9 cellular contexts compared by ENCODE assay signal in the genomic region with DNA sequence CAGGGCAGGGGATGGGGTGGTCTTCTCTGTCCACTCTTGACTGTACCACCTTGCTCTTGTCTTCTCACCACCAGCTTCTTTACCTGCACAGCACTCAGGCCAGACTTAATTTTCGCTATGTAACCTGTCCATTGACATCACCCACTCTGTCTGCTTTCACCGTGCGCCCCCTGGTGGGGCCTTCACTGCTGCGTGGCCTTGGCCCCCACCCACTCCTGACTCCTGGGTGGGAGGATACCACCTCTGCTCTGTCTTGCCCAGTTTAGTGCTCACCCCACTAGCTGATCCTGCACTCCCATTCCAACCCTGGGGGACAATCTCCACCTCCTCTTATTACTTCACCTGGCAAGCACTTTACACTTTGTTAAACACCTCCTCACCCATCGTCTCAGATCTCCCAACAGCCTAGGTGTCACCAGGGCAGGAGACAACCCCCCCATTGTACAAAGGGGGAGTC. TPM values are rescaled to one million over a fixed set of nuclear protein-coding genes. Genes with fewer than 3 reads are reported as not detected.
DNase-seq lines count a peak whose midpoint lies in the region; ATAC-seq, FAIRE-seq and TF ChIP-seq lines count a peak whose summit lies in the region.
"Had no signal": no experiment of that assay in that cellular context is flagged by ENCODE, and none has a peak within 500 bp of the region (broad histone marks: within the 10 kb centered on the region; RNA-seq: fewer than 3 reads in every experiment).

No MANE protein-coding gene starts in this region.

- H3K27ac ChIP-seq in CD8-positive, alpha-beta memory T cell (ENCODE audit: low read depth, low read length): no peak overlapping the region
- H3K27ac ChIP-seq in astrocyte (ENCODE audit: low read depth, low read length): no peak overlapping the region

- POLR2A ChIA-PET in CD8-positive, alpha-beta memory T cell (lab: Charles Lee): no interaction called here

- ATAC-seq in HG03108 (IDR thresholded peaks at IDR 0.05; ENCODE audit: unreplicated experiment): no peak
- no peak for ATAC-seq in GM21515 (IDR thresholded peaks at IDR 0.05; ENCODE audit: unreplicated experiment)

- DNase-seq in CD8-positive, alpha-beta memory T cell: peak; percentile 59 to 83 (median 71)
- DNase-seq in Jurkat, Clone E6-1 (ENCODE audit: low read depth, low spot score): peak; percentile 44
- peak; percentile 79 for DNase-seq in T-helper 9 cell
- no peak for DNase-seq in astrocyte (ENCODE audit: low read depth)
- DNase-seq in immature natural killer cell: peak; percentile 68 to 74 (median 69)
- DNase-seq in stimulated activated CD4-positive, alpha-beta T cell treated with anti-CD3 and anti-CD28 coated beads, Interleukin-2, amount 100 ng/mL, for 24 hours: peak; percentile 86

- peak; percentile 84 for TF ChIP-seq CTCF in astrocyte (IDR thresholded peaks at IDR 0.05; ENCODE audit: insufficient read depth, low read depth, low read length)

- peaks cover 39 to 59% of the 10 kb centered on the region in 2 donors for H3K27me3 Mint-ChIP-seq in CD8-positive, alpha-beta memory T cell
- peaks cover 69% of the 10 kb centered on the region for H3K27me3 Mint-ChIP-seq in astrocyte (ENCODE audit: low read depth, unreplicated experiment)
- H3K27me3 Mint-ChIP-seq in immature natural killer cell (ENCODE audit: low read depth in 3 of 3): peaks cover 5 to 26% (median 11%) of the 10 kb centered on the region in 3 donors

- peaks cover 10 to 32% (median 14%) of the 10 kb centered on the region in 3 donors for H3K4me1 Mint-ChIP-seq in CD8-positive, alpha-beta memory T cell
- peaks cover 3% of the 10 kb centered on the region for H3K4me1 Mint-ChIP-seq in astrocyte (ENCODE audit: low read depth, unreplicated experiment)
- H3K4me1 Mint-ChIP-seq in immature natural killer cell: peaks cover 11 to 12% of the 10 kb centered on the region in 2 donors

- no peaks in the 10 kb centered on the region for H3K36me3 ChIP-seq in CD8-positive, alpha-beta memory T cell (ENCODE audit: insufficient read depth, low read length)
- H3K36me3 ChIP-seq in astrocyte (ENCODE audit: insufficient read depth, low read length): no peaks in the 10 kb centered on the region

- peak overlapping the region in 1 of 7 donors; percentile 53 for H3K4me3 Mint-ChIP-seq in CD8-positive, alpha-beta memory T cell
- no peak overlapping the region for H3K4me3 Mint-ChIP-seq in astrocyte (ENCODE audit: unreplicated experiment)
- peak overlapping the region in 1 of 5 donors; percentile 41 for H3K4me3 Mint-ChIP-seq in immature natural killer cell
- H3K4me3 Mint-ChIP-seq: stimulated activated naive CD8-positive, alpha-beta T cell treated with anti-CD3 and anti-CD28 coated beads, Interleukin-15, Interleukin-2, amounts not matched to agents 100 ng/mL and 50 ng/mL, for 24 hours had no signal

- peaks cover 10% of the 10 kb centered on the region for H4K20me1 ChIP-seq in astrocyte (ENCODE audit: insufficient read depth, low read length)

- peak overlapping the region in 1 of 8 donors; percentile 48 for H3K27ac Mint-ChIP-seq in CD8-positive, alpha-beta memory T cell
- peak overlapping the region; percentile 24 for H3K27ac Mint-ChIP-seq in astrocyte (ENCODE audit: unreplicated experiment)
- peak overlapping the region in 1 of 6 donors; percentile 4 for H3K27ac Mint-ChIP-seq in immature natural killer cell
- H3K27ac Mint-ChIP-seq: stimulated activated naive CD8-positive, alpha-beta T cell treated with anti-CD3 and anti-CD28 coated beads, Interleukin-15, Interleukin-2, amounts not matched to agents 100 ng/mL and 50 ng/mL, for 24 hours had no signal

- H3K9ac ChIP-seq in astrocyte (ENCODE audit: low read length): no peak overlapping the region

- no peaks in the 10 kb centered on the region for H3K4me1 ChIP-seq in CD8-positive, alpha-beta memory T cell (ENCODE audit: insufficient read depth, low read length)
- H3K4me1 ChIP-seq in astrocyte (ENCODE audit: insufficient read depth, low read length): peaks cover 7% of the 10 kb centered on the region

- no peaks in the 10 kb centered on the region for H3K36me3 Mint-ChIP-seq in CD8-positive, alpha-beta memory T cell
- H3K36me3 Mint-ChIP-seq in astrocyte (ENCODE audit: low read depth, unreplicated experiment) (no peaks in the 10 kb centered on the region), immature natural killer cell (no peaks in the 10 kb centered on the region)

- CTCF ChIA-PET in CD8-positive, alpha-beta memory T cell (lab: Charles Lee): interaction anchor here (0.6 to 3.6 kb wide), 23 partner anchors 9 to 407 kb away, joined by 3 to 18 read pairs (median 4); partner anchors contain the start of genes MYL3, NBEAL2 and PTH1R

- no peak overlapping the region for H2AFZ ChIP-seq in astrocyte (ENCODE audit: low read depth, low read length)

- H3K27me3 ChIP-seq in CD8-positive, alpha-beta memory T cell (ENCODE audit: insufficient read depth, low read length, poor library complexity, severe bottlenecking): peaks cover 20% of the 10 kb centered on the region
- peaks cover 9% of the 10 kb centered on the region for H3K27me3 ChIP-seq in astrocyte (ENCODE audit: insufficient read depth, low read length)

- H3K79me2 ChIP-seq in astrocyte (ENCODE audit: insufficient read depth, low read length): no peaks in the 10 kb centered on the region

- H3K9me3 Mint-ChIP-seq in CD8-positive, alpha-beta memory T cell: no peaks in the 10 kb centered on the region
- peaks cover 3% of the 10 kb centered on the region for H3K9me3 Mint-ChIP-seq in astrocyte (ENCODE audit: unreplicated experiment)
- no peaks in the 10 kb centered on the region for H3K9me3 Mint-ChIP-seq in immature natural killer cell
- H3K9me3 Mint-ChIP-seq: stimulated activated naive CD8-positive, alpha-beta T cell treated with anti-CD3 and anti-CD28 coated beads, Interleukin-15, Interleukin-2, amounts not matched to agents 100 ng/mL and 50 ng/mL, for 24 hours had no signal

- H3K4me2 ChIP-seq in astrocyte (ENCODE audit: low read length): no peak overlapping the region

- H3K4me3 ChIP-seq in CD8-positive, alpha-beta memory T cell (ENCODE audit: low read length): no peak overlapping the region
- H3K4me3 ChIP-seq in Jurkat, Clone E6-1 (ENCODE audit: low read length): no peak overlapping the region
- no peak overlapping the region for H3K4me3 ChIP-seq in astrocyte (ENCODE audit: insufficient read depth, low read depth, low read length)

- FAIRE-seq in astrocyte (lab: Jason Lieb, UNC): no peak

- no peaks in the 10 kb centered on the region for H3K9me3 ChIP-seq in CD8-positive, alpha-beta memory T cell (ENCODE audit: low read length)
- H3K9me3 ChIP-seq in astrocyte (ENCODE audit: insufficient read depth, low read depth, low read length): no peaks in the 10 kb centered on the region

RNA-seq across cellular contexts. Expression of gene PTH1R, which starts 17.7 kb away (rescaled TPM):
- total RNA-seq in CD8-positive, alpha-beta memory T cell: not detected
- polyA plus RNA-seq in CD8-positive, alpha-beta memory T cell: not detected
- polyA plus RNA-seq in Jurkat, Clone E6-1 (2012; ENCODE audit: insufficient read depth, insufficient read length): not detected
- total RNA-seq in astrocyte: 4.4 and 5.2 TPM in 2 replicates
- polyA plus RNA-seq in immature natural killer cell: not detected

RNA-seq across cellular contexts. Expression of gene MYL3, which starts 32.0 kb away (rescaled TPM):
- total RNA-seq in CD8-positive, alpha-beta memory T cell: not detected
- not detected for polyA plus RNA-seq in CD8-positive, alpha-beta memory T cell
- polyA plus RNA-seq in Jurkat, Clone E6-1 (2012; ENCODE audit: insufficient read depth, insufficient read length): not detected
- 0.43 and 0.89 TPM in 2 replicates for total RNA-seq in astrocyte
- not detected for polyA plus RNA-seq in immature natural killer cell
